In genomic region chr6:70312165-70312564, GRCh38 we compare ENCODE assay signal across 12 cellular contexts. TPM values are rescaled to one million over a fixed set of nuclear protein-coding genes. Genes with fewer than 3 reads are reported as not detected.
A peak's percentile ranks its signal among the peaks of the same experiment; 100 is the strongest.
DNase-seq lines count a peak whose midpoint lies in the region; ATAC-seq and TF ChIP-seq lines count a peak whose summit lies in the region.
"Had no signal": no experiment of that assay in that cellular context is flagged by ENCODE, and none has a peak within 500 bp of the region (broad histone marks: within the 10 kb centered on the region; RNA-seq: fewer than 3 reads in every experiment).

No MANE protein-coding gene starts in this region.

- H3K36me3 ChIP-seq in BLaER1, result no peaks in the 10 kb centered on the region
- no peaks in the 10 kb centered on the region for H3K36me3 ChIP-seq in HEK293 (ENCODE audit: control insufficient read depth in 2 of 2, insufficient read depth in 1 of 2, low read length in 2 of 2)
- no peaks in the 10 kb centered on the region for H3K36me3 ChIP-seq in SJCRH30
- no peaks in the 10 kb centered on the region for H3K36me3 ChIP-seq in heart right ventricle
- H3K36me3 ChIP-seq: cardiac muscle cell, right atrium auricular region had no signal

- H3K27ac ChIP-seq in BLaER1 (no peak overlapping the region), HEK293 (ENCODE audit: extremely low read depth, low read depth, low read length) (no peak overlapping the region), SJCRH30 (peak overlapping the region; percentile 37; the same call in 1 of the 2 replicates), heart right ventricle (no peak overlapping the region)
- H3K27ac ChIP-seq: cardiac muscle cell, right atrium auricular region had no signal

- no peaks in the 10 kb centered on the region for H4K20me1 ChIP-seq in BLaER1

- no peak for ATAC-seq in GM21786 (IDR thresholded peaks at IDR 0.05; ENCODE audit: unreplicated experiment)
- no peak for ATAC-seq in heart right ventricle

- no peaks in the 10 kb centered on the region for H3K9me3 ChIP-seq in BLaER1
- H3K9me3 ChIP-seq in HEK293 (ENCODE audit: control insufficient read depth, insufficient read depth, low read depth, low read length), result no peaks in the 10 kb centered on the region
- no peaks in the 10 kb centered on the region for H3K9me3 ChIP-seq in SJCRH30 (replicated peaks)
- no peaks in the 10 kb centered on the region for H3K9me3 ChIP-seq in heart right ventricle
- H3K9me3 ChIP-seq: right atrium auricular region had no signal

- intact Hi-C loops in heart right ventricle (cut with DNase I), result loop anchor here in 7 of 10 donors (5.0 kb wide), 3 partner anchors 55 to 700 kb away; no protein-coding TSS in a partner anchor

- H3K27me3 ChIP-seq in BLaER1 (peaks cover 20% of the 10 kb centered on the region; the same call in 1 of the 2 replicates), SJCRH30 (no peaks in the 10 kb centered on the region), heart right ventricle (peaks cover 0 to 11% (median 0%) of the 10 kb centered on the region in 7 donors)
- H3K27me3 ChIP-seq: cardiac muscle cell, right atrium auricular region had no signal

- peak overlapping the region; percentile 11; the same call in 1 of the 2 replicates for H3K4me2 ChIP-seq in BLaER1

- TF ChIP-seq CTCF in HEK293 (tag by site-specific recombination; IDR thresholded peaks at IDR 0.05), result no peak
- no peak for TF ChIP-seq CTCF in fibroblast of the aortic adventitia (IDR thresholded peaks at IDR 0.05; ENCODE audit: insufficient read depth, low read length)
- TF ChIP-seq CTCF in heart right ventricle (IDR thresholded peaks at IDR 0.05), result no peak

- POLR2A ChIA-PET in HEK293 (lab: Yijun Ruan, JAX), result no interaction called here

- H3K9ac ChIP-seq in BLaER1, result no peak overlapping the region

- H3K4me3 ChIP-seq in BLaER1 (no peak overlapping the region), HEK293 (ENCODE audit: low read depth, low read length) (no peak overlapping the region), SJCRH30 (no peak overlapping the region), fibroblast of the aortic adventitia (ENCODE audit: low read depth, low read length) (no peak overlapping the region), heart right ventricle (no peak overlapping the region)
- H3K4me3 ChIP-seq: cardiac muscle cell, right atrium auricular region had no signal

- CTCF ChIA-PET in HEK293 (lab: Yijun Ruan, JAX), result interaction anchor here (0.7 to 9.4 kb wide), 6 partner anchors 56 to 934 kb away, joined by 3 to 368 read pairs (median 6); no protein-coding TSS in a partner anchor

- DNase-seq in SJCRH30, result peak; percentile 93 to 98
- peak; percentile 64 for DNase-seq in fibroblast of the aortic adventitia (ENCODE audit: low read depth)
- no peak for DNase-seq in NCI-H1694 (lab: John Stamatoyannopoulos, UW)
- DNase-seq in stimulated activated naive CD4-positive, alpha-beta T cell (lab: John Stamatoyannopoulos, UW), result no peak
- no peak for DNase-seq in heart right ventricle
- DNase-seq: kidney, NCI-H1694 treated with DMSO at 0.1 percent for 48 hours had no signal

- 36 to 45% methylated on average over 3 of the region's 3 CpGs for WGBS in heart right ventricle, 2 donors

- peaks cover 8% of the 10 kb centered on the region for H3K4me1 ChIP-seq in BLaER1
- peaks cover 6% of the 10 kb centered on the region; the same call in 1 of the 2 replicates for H3K4me1 ChIP-seq in HEK293 (ENCODE audit: control insufficient read depth, insufficient read depth, low read length)
- H3K4me1 ChIP-seq in SJCRH30, result peaks cover 50% of the 10 kb centered on the region
- peaks cover 0 to 6% (median 0%) of the 10 kb centered on the region in 9 donors for H3K4me1 ChIP-seq in heart right ventricle
- H3K4me1 ChIP-seq: right atrium auricular region had no signal

TF ChIP-seq in HEK293, 187 proteins besides CTCF, POLR2A, EP300 and RAD21:
- 0 out of 2 replicates have a peak, but pooled peaks have one; percentile 26 for TF ChIP-seq KLF10 (tag by site-specific recombination; IDR thresholded peaks at IDR 0.05)
- TF ChIP-seq ZNF366 (tag by site-specific recombination; conservative IDR thresholded peaks at IDR 0.05), result peak; percentile 35; the same call in 1 of the 2 replicates
- TF ChIP-seq GLIS1 (tag by site-specific recombination; IDR thresholded peaks at IDR 0.05), result peak; percentile 25; the same call in 1 of the 2 replicates
- no peak for TF ChIP-seq ZNF223 (tag by site-specific recombination; IDR thresholded peaks at IDR 0.05)
- no peak for TF ChIP-seq INSM2 (tag by site-specific recombination; IDR thresholded peaks at IDR 0.05)
- no peak for TF ChIP-seq ZNF302 (tag by site-specific recombination; IDR thresholded peaks at IDR 0.05; ENCODE audit: low read depth)
- peak; percentile 31; the same call in 1 of the 2 replicates for TF ChIP-seq KLF8 (tag by site-specific recombination; IDR thresholded peaks at IDR 0.05)
- peak; percentile 53 for TF ChIP-seq OSR2 (tag by site-specific recombination; IDR thresholded peaks at IDR 0.05)
- no peak for TF ChIP-seq ZNF416 (tag by site-specific recombination; IDR thresholded peaks at IDR 0.05)

RNA-seq across cellular contexts. Expression of gene COL9A1, which starts 9.3 kb away (rescaled TPM):
- 4.7 and 4.8 TPM in 2 replicates for total RNA-seq in SJCRH30 (2014; rRNA removed; shearing (Covaris generic))
- total RNA-seq in fibroblast of the aortic adventitia (ENCODE audit: low replicate concordance) (not detected in 2 replicates), heart right ventricle (1 to 10 TPM in 3 of 10 donors, under 1 TPM in 6, not detected in 1; 0.18 to 5.2 (median 0.63) TPM)
- under 1 TPM; 0.16 to 0.51 TPM for polyA plus RNA-seq in heart right ventricle

Comparison
In these comparisons a context has a peak if more than half of its experiments do, and no peak if none do; other contexts are left out.
1. DNase-seq: peak in SJCRH30 (2 of 2) and fibroblast of the aortic adventitia (single experiment); none in NCI-H1694 (single experiment), stimulated activated naive CD4-positive, alpha-beta T cell (0 of 6) and heart right ventricle (0 of 2).